In the genomic region with DNA sequence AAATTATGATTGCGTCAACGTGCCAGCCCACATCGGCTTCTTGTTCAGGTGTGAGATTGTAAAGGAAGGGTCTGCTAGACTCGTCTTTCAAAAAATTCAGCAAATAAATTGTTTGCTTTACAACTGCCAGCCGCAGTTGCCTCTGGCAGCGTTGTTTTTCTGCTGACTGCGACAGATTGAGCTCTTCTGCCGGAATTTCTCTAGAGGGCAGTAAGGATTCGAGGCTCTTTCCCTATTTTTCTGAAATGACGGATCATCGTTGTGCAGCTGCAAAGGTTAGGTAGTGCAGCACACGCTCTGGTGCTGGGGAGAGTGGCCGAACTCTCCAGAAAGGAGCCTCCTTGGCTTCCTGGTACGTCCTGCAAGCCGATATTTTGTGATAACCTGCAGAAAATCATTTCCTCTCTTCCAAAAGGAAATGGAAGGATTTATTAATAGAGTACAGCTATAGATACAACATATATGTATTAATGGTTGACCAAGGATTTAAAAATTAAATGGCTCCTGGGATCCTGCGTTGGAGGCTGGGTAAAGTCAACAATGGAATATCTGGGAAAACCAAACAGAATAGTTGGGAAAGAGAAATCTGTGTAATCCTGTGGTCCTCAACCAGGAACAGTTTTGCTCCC, we compare ENCODE assay signal across 9 cellular contexts.
DNase-seq lines count a peak whose midpoint lies in the region; ATAC-seq and TF ChIP-seq lines count a peak whose summit lies in the region.
"Had no signal": no experiment of that assay in that cellular context is flagged by ENCODE, and none has a peak within 500 bp of the region (broad histone marks: within the 10 kb centered on the region; RNA-seq: fewer than 3 reads in every experiment).

No MANE protein-coding gene starts in this region.

- no peak overlapping the region for H3K4me3 ChIP-seq in fibroblast of mammary gland (ENCODE audit: control insufficient read depth, low read depth, low read length)

- peak; percentile 27 for DNase-seq in SIG-M5 treated with dmso at 0.1 percent for 504 hours (lab: John Stamatoyannopoulos, UW; ENCODE audit: unreplicated experiment)
- no peak for DNase-seq in SIG-M5 (lab: John Stamatoyannopoulos, UW)
- peak; percentile 14 for DNase-seq in OCI-M1 (lab: John Stamatoyannopoulos, UW)
- peak; percentile 53 for DNase-seq in fibroblast of mammary gland (ENCODE audit: low read depth)
- peak; percentile 43 for DNase-seq in putamen (ENCODE audit: low spot score)
- DNase-seq in NOMO-1 (lab: John Stamatoyannopoulos, UW; ENCODE audit: unreplicated experiment in 2 of 2) = no peak
- DNase-seq in CD1c-positive myeloid dendritic cell (ENCODE audit: extremely low spot score) = no peak
- DNase-seq: activated B cell treated with CpG ODN at 0.5 μM for 24 hours had no signal

- ATAC-seq in GM18498 (IDR thresholded peaks at IDR 0.05; ENCODE audit: unreplicated experiment) = no peak

- TF ChIP-seq CTCF in fibroblast of mammary gland (conservative IDR thresholded peaks at IDR 0.05; ENCODE audit: control insufficient read depth, insufficient read depth, low read depth, low read length) = peak; percentile 48

Comparison
In these comparisons a context has a peak if more than half of its experiments do, and no peak if none do; other contexts are left out.
1. DNase-seq: peak in SIG-M5 treated with dmso at 0.1 percent for 504 hours (single experiment), OCI-M1 (single experiment), fibroblast of mammary gland (single experiment) and putamen (single experiment); none in SIG-M5 (single experiment), NOMO-1 (0 of 2) and CD1c-positive myeloid dendritic cell (single experiment).